Comparison of ENCODE assay signal across 1 cellular context in the genomic region with DNA sequence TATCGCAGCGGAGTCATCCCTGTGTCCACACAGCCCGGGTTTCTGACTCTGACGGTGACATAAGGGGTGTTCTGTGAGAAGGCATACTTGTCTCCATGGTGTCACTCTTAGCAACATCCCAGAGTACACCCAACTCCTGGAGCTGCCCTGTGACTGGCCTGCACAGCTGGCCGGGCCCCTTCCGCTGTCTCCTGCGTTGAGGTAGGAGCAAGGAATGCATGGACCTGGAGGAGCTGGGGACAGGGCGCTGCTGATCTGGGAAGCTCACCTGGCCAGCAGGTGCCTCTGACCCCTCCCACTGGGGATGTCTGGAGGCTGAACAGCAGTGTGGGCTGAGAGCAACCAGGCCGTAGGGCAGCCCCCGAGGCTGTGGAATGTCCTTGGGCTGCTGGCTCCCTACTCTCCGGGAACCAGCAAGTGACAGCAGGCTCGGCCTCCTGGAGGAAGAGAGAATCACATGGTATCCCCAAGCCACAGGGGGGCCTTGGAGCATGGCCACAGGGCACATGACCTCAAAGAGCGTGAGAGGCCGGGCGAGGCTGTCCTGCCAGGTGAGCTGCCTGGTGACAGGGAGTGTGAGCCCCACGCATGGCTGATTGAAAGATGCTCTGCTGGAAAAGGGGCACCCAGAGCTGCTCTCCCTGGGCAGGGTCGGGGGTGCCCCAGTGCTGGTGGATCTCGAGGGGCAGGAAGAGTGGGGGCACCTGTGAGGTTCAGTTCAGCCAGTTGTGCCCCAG.
TF ChIP-seq lines count a peak whose summit lies in the region.

No MANE protein-coding gene starts in this region.

TF ChIP-seq in WTC11, 78 proteins besides CTCF, POLR2A, EP300 and RAD21 (continued from another document):
- TF ChIP-seq, protein P1, sequence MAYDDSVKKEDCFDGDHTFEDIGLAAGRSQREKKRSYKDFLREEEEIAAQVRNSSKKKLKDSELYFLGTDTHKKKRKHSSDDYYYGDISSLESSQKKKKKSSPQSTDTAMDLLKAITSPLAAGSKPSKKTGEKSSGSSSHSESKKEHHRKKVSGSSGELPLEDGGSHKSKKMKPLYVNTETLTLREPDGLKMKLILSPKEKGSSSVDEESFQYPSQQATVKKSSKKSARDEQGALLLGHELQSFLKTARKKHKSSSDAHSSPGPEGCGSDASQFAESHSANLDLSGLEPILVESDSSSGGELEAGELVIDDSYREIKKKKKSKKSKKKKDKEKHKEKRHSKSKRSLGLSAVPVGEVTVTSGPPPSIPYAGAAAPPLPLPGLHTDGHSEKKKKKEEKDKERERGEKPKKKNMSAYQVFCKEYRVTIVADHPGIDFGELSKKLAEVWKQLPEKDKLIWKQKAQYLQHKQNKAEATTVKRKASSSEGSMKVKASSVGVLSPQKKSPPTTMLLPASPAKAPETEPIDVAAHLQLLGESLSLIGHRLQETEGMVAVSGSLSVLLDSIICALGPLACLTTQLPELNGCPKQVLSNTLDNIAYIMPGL (CRISPR knock-in tag; IDR thresholded peaks at IDR 0.05): no peak
- no peak for TF ChIP-seq JUN (CRISPR knock-in tag; IDR thresholded peaks at IDR 0.05)
- no peak for TF ChIP-seq ZNF671 (CRISPR knock-in tag; IDR thresholded peaks at IDR 0.05)
- TF ChIP-seq RELA (CRISPR knock-in tag; IDR thresholded peaks at IDR 0.05; ENCODE audit: borderline replicate concordance): no peak
- TF ChIP-seq, protein P2, sequence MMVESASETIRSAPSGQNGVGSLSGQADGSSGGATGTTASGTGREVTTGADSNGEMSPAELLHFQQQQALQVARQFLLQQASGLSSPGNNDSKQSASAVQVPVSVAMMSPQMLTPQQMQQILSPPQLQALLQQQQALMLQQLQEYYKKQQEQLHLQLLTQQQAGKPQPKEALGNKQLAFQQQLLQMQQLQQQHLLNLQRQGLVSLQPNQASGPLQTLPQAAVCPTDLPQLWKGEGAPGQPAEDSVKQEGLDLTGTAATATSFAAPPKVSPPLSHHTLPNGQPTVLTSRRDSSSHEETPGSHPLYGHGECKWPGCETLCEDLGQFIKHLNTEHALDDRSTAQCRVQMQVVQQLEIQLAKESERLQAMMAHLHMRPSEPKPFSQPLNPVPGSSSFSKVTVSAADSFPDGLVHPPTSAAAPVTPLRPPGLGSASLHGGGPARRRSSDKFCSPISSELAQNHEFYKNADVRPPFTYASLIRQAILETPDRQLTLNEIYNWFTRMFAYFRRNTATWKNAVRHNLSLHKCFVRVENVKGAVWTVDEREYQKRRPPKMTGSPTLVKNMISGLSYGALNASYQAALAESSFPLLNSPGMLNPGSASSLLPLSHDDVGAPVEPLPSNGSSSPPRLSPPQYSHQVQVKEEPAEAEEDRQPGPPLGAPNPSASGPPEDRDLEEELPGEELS (CRISPR knock-in tag; IDR thresholded peaks at IDR 0.05): no peak
- no peak for TF ChIP-seq TCF7 (CRISPR knock-in tag; IDR thresholded peaks at IDR 0.05; ENCODE audit: low read depth)
